In genomic region chr11:34128824-34129223, GRCh38 we compare ENCODE assay signal across 7 cellular contexts.
"Had no signal": no experiment of that assay in that cellular context is flagged by ENCODE, and none has a peak within 500 bp of the region (broad histone marks: within the 10 kb centered on the region; RNA-seq: fewer than 3 reads in every experiment).

No MANE protein-coding gene starts in this region.

- H3K27ac ChIP-seq: HL-60, KMS-11 had no signal

- ATAC-seq: HepG2, K562 had no signal

- H3K4me3 ChIP-seq: K562 had no signal

- H3K4me2 ChIP-seq: KMS-11 had no signal

- H3K9ac ChIP-seq: KMS-11 had no signal

- DNase-seq: IMR-90, KBM-7, KG1 had no signal
